Comparison of ENCODE assay signal across 19 cellular contexts in genomic region chr9:12697719-12698118, GRCh38. TPM values are rescaled to one million over a fixed set of nuclear protein-coding genes. Genes with fewer than 3 reads are reported as not detected.
DNase-seq lines count a peak whose midpoint lies in the region; ATAC-seq, FAIRE-seq and TF ChIP-seq lines count a peak whose summit lies in the region.
"Had no signal": no experiment of that assay in that cellular context is flagged by ENCODE, and none has a peak within 500 bp of the region (broad histone marks: within the 10 kb centered on the region; RNA-seq: fewer than 3 reads in every experiment).

No MANE protein-coding gene starts in this region.

- no peak overlapping the region for H3K9ac ChIP-seq in Loucy (ENCODE audit: low read depth, low read length, poor library complexity, severe bottlenecking)
- no peak overlapping the region for H3K9ac ChIP-seq in astrocyte (ENCODE audit: low read length)

- in situ Hi-C loops in GM13976 (cut with MboI; ENCODE audit: low sequenced_read_pairs, unreplicated experiment), result no loop called here

- H3K9me3 Mint-ChIP-seq in astrocyte (ENCODE audit: unreplicated experiment) (no peaks in the 10 kb centered on the region), mesothelial cell of epicardium (no peaks in the 10 kb centered on the region)
- peaks cover 6% of the 10 kb centered on the region for H3K9me3 Mint-ChIP-seq in natural killer cell treated with Interleukin-12 subunit alpha and Interleukin-12 subunit beta and Interleukin-15 and Interleukin-18, amount 100 ng/mL, for 72 hours

- H3K4me1 ChIP-seq in Loucy (ENCODE audit: insufficient read depth, low read length, poor library complexity, severe bottlenecking) (peaks cover 25% of the 10 kb centered on the region), astrocyte (ENCODE audit: insufficient read depth, low read length) (no peaks in the 10 kb centered on the region)
- H3K4me1 ChIP-seq: left lung had no signal

- H3K4me2 ChIP-seq in Loucy (ENCODE audit: low read depth, low read length, poor library complexity, severe bottlenecking), result peak overlapping the region; percentile 55
- no peak overlapping the region for H3K4me2 ChIP-seq in astrocyte (ENCODE audit: low read length)
- H3K4me2 ChIP-seq: A549 had no signal

- no peaks in the 10 kb centered on the region for H3F3A ChIP-seq in Loucy (ENCODE audit: low read depth)

- H3K27ac ChIP-seq in astrocyte (ENCODE audit: low read depth, low read length), result no peak overlapping the region
- H3K27ac ChIP-seq: A549, left lung, neutrophil had no signal

- H3K9me2 ChIP-seq in Loucy (replicated peaks; ENCODE audit: low read depth, low read length), result no peaks in the 10 kb centered on the region

- peak overlapping the region; percentile 58 for H3K27ac Mint-ChIP-seq in astrocyte (ENCODE audit: unreplicated experiment)
- peak overlapping the region; percentile 87 for H3K27ac Mint-ChIP-seq in mesothelial cell of epicardium
- H3K27ac Mint-ChIP-seq in natural killer cell treated with Interleukin-12 subunit alpha and Interleukin-12 subunit beta and Interleukin-15 and Interleukin-18, amount 100 ng/mL, for 72 hours, result no peak overlapping the region
- H3K27ac Mint-ChIP-seq: stimulated activated memory B cell treated with anti-CD40 and anti-IgM and Interleukin-4, amounts not matched to agents 10 μg/mL and 1 μg/mL and 100 μg/mL, for 72 hours had no signal

- FAIRE-seq in astrocyte (lab: Jason Lieb, UNC), result no peak
- FAIRE-seq: A549, colon, H1 had no signal

- H3K9me3 ChIP-seq in Loucy (ENCODE audit: insufficient read depth, low read depth, low read length), result no peaks in the 10 kb centered on the region
- H3K9me3 ChIP-seq in astrocyte (ENCODE audit: insufficient read depth, low read depth, low read length), result no peaks in the 10 kb centered on the region
- H3K9me3 ChIP-seq: A549, left lung, neutrophil had no signal

- H3K4me3 ChIP-seq in Loucy (ENCODE audit: low read length, poor library complexity, severe bottlenecking) (peak overlapping the region; percentile 5), astrocyte (ENCODE audit: insufficient read depth, low read depth, low read length) (no peak overlapping the region)
- H3K4me3 ChIP-seq: A549, left lung had no signal

- H3K36me3 ChIP-seq in Loucy (ENCODE audit: insufficient read depth, low read length), result no peaks in the 10 kb centered on the region
- H3K36me3 ChIP-seq in astrocyte (ENCODE audit: insufficient read depth, low read length), result no peaks in the 10 kb centered on the region
- H3K36me3 ChIP-seq: left lung, neutrophil had no signal

- H3K36me3 Mint-ChIP-seq in astrocyte (ENCODE audit: low read depth, unreplicated experiment), result no peaks in the 10 kb centered on the region
- H3K36me3 Mint-ChIP-seq in mesothelial cell of epicardium, result no peaks in the 10 kb centered on the region
- H3K36me3 Mint-ChIP-seq in natural killer cell treated with Interleukin-12 subunit alpha and Interleukin-12 subunit beta and Interleukin-15 and Interleukin-18, amount 100 ng/mL, for 72 hours, result peaks cover 6% of the 10 kb centered on the region
- H3K36me3 Mint-ChIP-seq: stimulated activated memory B cell treated with anti-CD40 and anti-IgM and Interleukin-4, amounts not matched to agents 10 μg/mL and 1 μg/mL and 100 μg/mL, for 72 hours had no signal

- H3K4me1 Mint-ChIP-seq in astrocyte (ENCODE audit: low read depth, unreplicated experiment) (peaks cover 10% of the 10 kb centered on the region), mesothelial cell of epicardium (peaks cover 56% of the 10 kb centered on the region)
- no peaks in the 10 kb centered on the region for H3K4me1 Mint-ChIP-seq in natural killer cell treated with Interleukin-12 subunit alpha and Interleukin-12 subunit beta and Interleukin-15 and Interleukin-18, amount 100 ng/mL, for 72 hours (ENCODE audit: low read depth in 2 of 2)
- H3K4me1 Mint-ChIP-seq: stimulated activated memory B cell treated with anti-CD40 and anti-IgM and Interleukin-4, amounts not matched to agents 10 μg/mL and 1 μg/mL and 100 μg/mL, for 72 hours had no signal

- no peak for TF ChIP-seq CTCF in Loucy (conservative IDR thresholded peaks at IDR 0.05; ENCODE audit: low read length)
- no peak for TF ChIP-seq CTCF in astrocyte (IDR thresholded peaks at IDR 0.05; ENCODE audit: insufficient read depth, low read depth, low read length)
- TF ChIP-seq CTCF in mesothelial cell of epicardium (IDR thresholded peaks at IDR 0.05; ENCODE audit: unreplicated experiment), result no peak
- TF ChIP-seq CTCF in GM13976 (IDR thresholded peaks at IDR 0.05; ENCODE audit: borderline replicate concordance, control extremely low read depth, extremely low read depth, insufficient read depth, missing control alignments), result no peak

- H3K27me3 ChIP-seq in Loucy (ENCODE audit: insufficient read depth, low read length, poor library complexity, severe bottlenecking) (no peaks in the 10 kb centered on the region), astrocyte (ENCODE audit: insufficient read depth, low read length) (no peaks in the 10 kb centered on the region)
- H3K27me3 ChIP-seq: left lung, neutrophil had no signal

- H4K20me1 ChIP-seq in Loucy (ENCODE audit: insufficient read depth, low read length, poor library complexity, severe bottlenecking) (no peaks in the 10 kb centered on the region), astrocyte (ENCODE audit: insufficient read depth, low read length) (no peaks in the 10 kb centered on the region)

- H3K79me2 ChIP-seq in Loucy (ENCODE audit: insufficient read depth, low read length) (no peaks in the 10 kb centered on the region), astrocyte (ENCODE audit: insufficient read depth, low read length) (no peaks in the 10 kb centered on the region)

- DNase-seq in NCI-H345 (lab: John Stamatoyannopoulos, UW) (peak; percentile 5), NCI-H345 treated with DMSO at 0.1 percent for 48 hours (lab: John Stamatoyannopoulos, UW; ENCODE audit: unreplicated experiment) (no peak), astrocyte (ENCODE audit: low read depth) (peak; percentile 33), mesothelial cell of epicardium (ENCODE audit: low spot score in 2 of 2, unreplicated experiment in 2 of 2) (no peak), GM13976 (ENCODE audit: low spot score) (no peak)
- DNase-seq in natural killer cell treated with Interleukin-12 subunit alpha and Interleukin-12 subunit beta and Interleukin-15 and Interleukin-18, amount 100 ng/mL, for 72 hours (ENCODE audit: low spot score), result no peak
- DNase-seq: activated gamma-delta T cell treated with Interleukin-2 at 50 U/mL for 16 hours, anterior cingulate cortex, C1 segment of cervical spinal cord, left lung, NCI-H1092 treated with DMSO at 0.1 percent for 48 hours, T-helper 1 cell had no signal

- no peaks in the 10 kb centered on the region for H3K27me3 Mint-ChIP-seq in astrocyte (ENCODE audit: low read depth, unreplicated experiment)
- H3K27me3 Mint-ChIP-seq in mesothelial cell of epicardium (ENCODE audit: low read depth), result no peaks in the 10 kb centered on the region
- no peaks in the 10 kb centered on the region for H3K27me3 Mint-ChIP-seq in natural killer cell treated with Interleukin-12 subunit alpha and Interleukin-12 subunit beta and Interleukin-15 and Interleukin-18, amount 100 ng/mL, for 72 hours
- H3K27me3 Mint-ChIP-seq: stimulated activated memory B cell treated with anti-CD40 and anti-IgM and Interleukin-4, amounts not matched to agents 10 μg/mL and 1 μg/mL and 100 μg/mL, for 72 hours had no signal

- H3K4me3 Mint-ChIP-seq in astrocyte (ENCODE audit: unreplicated experiment) (no peak overlapping the region), mesothelial cell of epicardium (no peak overlapping the region)
- no peak overlapping the region for H3K4me3 Mint-ChIP-seq in natural killer cell treated with Interleukin-12 subunit alpha and Interleukin-12 subunit beta and Interleukin-15 and Interleukin-18, amount 100 ng/mL, for 72 hours
- H3K4me3 Mint-ChIP-seq: stimulated activated memory B cell treated with anti-CD40 and anti-IgM and Interleukin-4, amounts not matched to agents 10 μg/mL and 1 μg/mL and 100 μg/mL, for 72 hours had no signal

- ATAC-seq in GM19035 (IDR thresholded peaks at IDR 0.05; ENCODE audit: unreplicated experiment), result no peak
- no peak for ATAC-seq in natural killer cell treated with Interleukin-12 subunit alpha and Interleukin-12 subunit beta and Interleukin-15 and Interleukin-18, amount 100 ng/mL, for 72 hours
- ATAC-seq: A549; stimulated activated memory B cell treated with anti-CD40 and anti-IgM and Interleukin-4, amounts not matched to agents 10 μg/mL and 1 μg/mL and 100 μg/mL, for 72 hours had no signal

- H2AFZ ChIP-seq in Loucy (ENCODE audit: low read length) (no peak overlapping the region), astrocyte (ENCODE audit: low read depth, low read length) (no peak overlapping the region)

RNA-seq across cellular contexts. Expression of gene TYRP1, which starts 4.5 kb away (rescaled TPM):
- total RNA-seq in astrocyte (0.26 and 0.73 TPM in 2 replicates), mesothelial cell of epicardium (0.42 to 1.0 TPM (median 0.64 TPM) in 3 replicates)
- not detected for total RNA-seq in natural killer cell treated with Interleukin-12 subunit alpha and Interleukin-12 subunit beta and Interleukin-15 and Interleukin-18, amount 100 ng/mL, for 72 hours
- total RNA-seq: H1 had no signal

Comparison
In these comparisons a context has a peak if more than half of its experiments do, and no peak if none do; other contexts are left out.
1. DNase-seq: peak in NCI-H345 (single experiment) and astrocyte (single experiment); none in NCI-H345 treated with DMSO at 0.1 percent for 48 hours (single experiment), mesothelial cell of epicardium (0 of 2), natural killer cell treated with Interleukin-12 subunit alpha and Interleukin-12 subunit beta and Interleukin-15 and Interleukin-18, amount 100 ng/mL, for 72 hours (single experiment) and GM13976 (single experiment).
2. H3K27ac Mint-ChIP-seq: peak in astrocyte (single experiment) and mesothelial cell of epicardium (single experiment); none in natural killer cell treated with Interleukin-12 subunit alpha and Interleukin-12 subunit beta and Interleukin-15 and Interleukin-18, amount 100 ng/mL, for 72 hours (0 of 2).